1 cellular context compared by ENCODE assay signal in the genomic region with DNA sequence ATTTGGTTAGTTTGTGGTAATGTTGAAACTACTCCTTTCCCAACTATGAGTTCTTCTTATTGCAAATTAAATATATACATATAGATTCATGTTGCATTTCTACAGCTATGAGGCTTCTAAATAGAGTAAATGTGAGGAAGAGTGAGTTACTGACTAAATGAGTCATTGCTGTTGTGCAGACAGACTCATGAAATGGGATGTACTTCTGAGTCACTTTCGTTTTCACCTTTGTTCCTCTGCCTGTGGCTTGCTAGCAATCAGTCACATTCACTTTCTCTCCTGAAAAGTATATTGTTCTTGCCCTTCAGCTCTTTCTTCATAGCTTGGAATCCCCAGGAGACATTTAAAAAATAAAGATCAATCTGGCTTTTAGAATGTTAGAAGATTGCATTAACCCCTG.
TF ChIP-seq lines count a peak whose summit lies in the region.

No MANE protein-coding gene starts in this region.

TF ChIP-seq in SK-N-SH treated with all-trans-retinoic acid at 6 μM for 48 hours, 23 proteins besides CTCF, POLR2A, EP300 and RAD21 (continued from another document):
- TF ChIP-seq CREB5 (CRISPR knock-in tag; IDR thresholded peaks at IDR 0.05; ENCODE audit: low read depth): no peak
- no peak for TF ChIP-seq RARB (CRISPR knock-in tag; IDR thresholded peaks at IDR 0.05)
TF ChIP-seq in SK-N-SH treated with all-trans-retinoic acid at 6 μM for 48 hours: peak in this region for 0.
